1 cellular context compared by ENCODE assay signal in the genomic region with DNA sequence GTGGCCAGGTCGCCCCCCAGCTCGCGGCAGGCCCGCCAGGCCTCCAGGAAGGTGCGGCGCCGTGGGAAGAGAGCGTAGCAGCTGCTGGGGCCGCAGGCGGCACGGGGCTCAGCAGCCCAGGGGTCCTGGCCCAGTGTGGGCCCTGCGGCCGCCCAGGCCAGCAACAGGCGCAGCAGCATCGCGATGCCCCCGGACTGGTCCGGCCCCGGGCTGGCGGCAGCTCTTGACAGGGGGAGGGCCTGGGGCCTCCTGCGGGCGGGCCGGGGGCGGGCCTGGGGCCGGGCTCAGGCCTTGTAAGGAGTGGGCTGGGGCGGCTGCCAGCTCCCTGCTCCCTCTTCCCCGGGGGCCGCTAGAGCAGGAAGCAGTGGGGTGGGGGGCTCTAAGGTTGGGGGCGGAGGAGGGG.
TF ChIP-seq lines count a peak whose summit lies in the region.

TSS of gene CD248 (minus strand) at position 196 of the 403 bp plus-strand sequence. CDS start at position 179, 17 bp downstream.

TF ChIP-seq in SK-N-SH treated with all-trans-retinoic acid at 6 μM for 48 hours, 23 proteins besides CTCF, POLR2A, EP300 and RAD21 (continued from another document):
- TF ChIP-seq CSDC2 (CRISPR knock-in tag; IDR thresholded peaks at IDR 0.05) (no peak), TSHZ2 (CRISPR knock-in tag; IDR thresholded peaks at IDR 0.05) (no peak), PPARA (CRISPR knock-in tag; IDR thresholded peaks at IDR 0.05; ENCODE audit: borderline replicate concordance) (no peak), ZFP3 (CRISPR knock-in tag; IDR thresholded peaks at IDR 0.05) (no peak), ESRRG (CRISPR knock-in tag; IDR thresholded peaks at IDR 0.05) (no peak), GLIS3 (CRISPR knock-in tag; IDR thresholded peaks at IDR 0.05) (no peak)
